8 cellular contexts compared by ENCODE assay signal in the genomic region with DNA sequence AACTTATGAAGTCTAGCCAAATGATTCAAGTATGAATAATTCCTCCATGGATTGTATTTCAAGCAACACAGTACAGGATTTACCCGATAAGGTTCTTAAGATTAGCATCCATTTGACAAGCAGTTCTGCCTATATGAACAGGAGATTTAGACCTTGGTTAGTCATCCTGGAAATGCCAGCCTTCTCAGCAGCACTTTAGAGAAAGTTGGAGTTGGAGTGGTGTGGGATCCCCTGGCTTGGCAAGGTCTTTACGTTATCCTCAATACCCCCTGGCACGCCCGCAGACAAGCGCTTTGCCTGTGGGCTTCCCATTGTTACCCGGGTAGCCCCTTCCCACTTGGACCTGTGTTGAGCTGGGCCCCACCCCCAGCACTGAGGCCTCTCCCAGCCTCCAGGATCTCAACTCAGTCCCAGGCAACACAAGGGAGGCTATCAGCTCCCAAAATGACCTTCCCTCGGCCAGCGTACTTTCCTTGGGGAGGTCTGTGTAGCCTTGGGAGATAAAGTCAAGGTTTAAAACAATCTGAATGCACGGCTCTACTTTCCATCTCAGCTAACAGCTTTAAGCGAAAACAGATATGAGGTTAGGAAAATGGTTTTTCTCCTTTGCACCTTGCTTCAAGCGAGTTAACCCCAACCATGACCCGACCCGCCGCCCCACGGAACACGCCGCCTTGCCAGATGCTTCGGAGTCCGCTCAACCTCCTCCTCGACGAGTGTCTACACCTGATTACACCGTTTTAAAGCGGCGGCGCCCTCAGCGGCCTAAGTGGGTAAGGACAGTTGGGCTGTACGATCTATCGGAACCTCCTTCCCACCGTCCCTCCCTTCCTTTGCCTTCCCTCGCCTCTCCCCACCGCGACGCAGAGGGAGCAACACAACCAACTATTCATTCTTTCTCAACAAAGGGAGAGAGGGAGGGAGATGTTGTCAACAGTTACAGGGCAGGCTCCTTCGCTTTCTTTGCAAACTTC. TPM values are rescaled to one million over a fixed set of nuclear protein-coding genes. Genes with fewer than 3 reads are reported as not detected.
DNase-seq lines count a peak whose midpoint lies in the region; ATAC-seq and TF ChIP-seq lines count a peak whose summit lies in the region.

No MANE protein-coding gene starts in this region.

- no TSS peak for BruUV-seq in mammary epithelial cell (replicated peaks; lab: Mats Ljungman, UMichigan)

- H3K27me3 ChIP-seq in mammary epithelial cell (ENCODE audit: insufficient read depth, low read length) = no peaks in the 10 kb centered on the region
- peaks cover 41% of the 10 kb centered on the region for H3K27me3 ChIP-seq in iPS-20b (ENCODE audit: insufficient read depth, low read length)
- H3K27me3 ChIP-seq in gastrocnemius medialis = no peaks in the 10 kb centered on the region

- H3K9ac ChIP-seq in mammary epithelial cell (ENCODE audit: insufficient read depth, low read length) (peak overlapping the region; percentile 95), iPS-20b (ENCODE audit: low read depth, low read length) (peak overlapping the region; percentile 68)

- H3K4me2 ChIP-seq in mammary epithelial cell (ENCODE audit: insufficient read depth, low read depth, low read length) = peak overlapping the region; percentile 95

- H3K4me1 ChIP-seq in mammary epithelial cell (ENCODE audit: insufficient read depth, low read length) (peaks cover 45% of the 10 kb centered on the region), iPS-20b (ENCODE audit: insufficient read depth, low read length) (peaks cover 9% of the 10 kb centered on the region; the same call in 1 of the 2 replicates), gastrocnemius medialis (peaks cover under 1 to 25% of the 10 kb centered on the region in 2 donors)

- H3K27ac ChIP-seq in mammary epithelial cell (ENCODE audit: insufficient read depth, low read depth, low read length) (peak overlapping the region; percentile 85), iPS-20b (ENCODE audit: low read length) (no peak overlapping the region), gastrocnemius medialis (peak overlapping the region; percentile 73 to 80 (median 77))

- CTCF ChIA-PET in mammary epithelial cell (lab: Charles Lee; ENCODE audit: low non-redundant PET) = interaction anchor here (0.6 to 1.9 kb wide), 3 partner anchors 8 to 159 kb away, joined by 4 to 9 read pairs (median 7); no protein-coding TSS in a partner anchor

- H2AFZ ChIP-seq in mammary epithelial cell (ENCODE audit: low read depth, low read length) = no peak overlapping the region

- H3K36me3 ChIP-seq in mammary epithelial cell (ENCODE audit: insufficient read depth, low read length) = peaks cover 18% of the 10 kb centered on the region
- no peaks in the 10 kb centered on the region for H3K36me3 ChIP-seq in iPS-20b (ENCODE audit: insufficient read depth, low read depth, low read length)
- H3K36me3 ChIP-seq in gastrocnemius medialis = no peaks in the 10 kb centered on the region

- peak; percentile 9 to 29 for TF ChIP-seq POLR2A in gastrocnemius medialis (IDR thresholded peaks at IDR 0.05)

- peaks cover 86% of the 10 kb centered on the region for H3K79me2 ChIP-seq in mammary epithelial cell (ENCODE audit: insufficient read depth, low read length)

- peak overlapping the region; percentile 59 to 94 (median 84) for H3K4me3 ChIP-seq in mammary epithelial cell (replicated peaks in 1 of 3; ENCODE audit: insufficient read depth in 1 of 3, low read depth in 2 of 3, low read length in 3 of 3)
- H3K4me3 ChIP-seq in iPS-20b (ENCODE audit: low read length) = peak overlapping the region; percentile 79
- peak overlapping the region; percentile 71 to 87 (median 82) for H3K4me3 ChIP-seq in gastrocnemius medialis

- H4K20me1 ChIP-seq in mammary epithelial cell (ENCODE audit: insufficient read depth, low read length) = peaks cover 23% of the 10 kb centered on the region

- WGBS in mammary epithelial cell (ENCODE audit: low coverage, missing lambda C conversion rate) = 3% methylated on average over 30 of the region's 34 CpGs

- H3K9me3 ChIP-seq in mammary epithelial cell (replicated peaks; ENCODE audit: insufficient read depth, low read length) (no peaks in the 10 kb centered on the region), iPS-20b (ENCODE audit: insufficient read depth, low read depth, low read length) (no peaks in the 10 kb centered on the region), gastrocnemius medialis (no peaks in the 10 kb centered on the region)

- dilution Hi-C loops in mammary epithelial cell (cut with HindIII; ENCODE audit: low sequenced_read_pairs) = no loop called here

- peak; percentile 91 for DNase-seq in DMS53 (lab: John Stamatoyannopoulos, UW)
- DNase-seq in SK-MEL-5 (ENCODE audit: low read depth, low spot score) = peak; percentile 90
- DNase-seq in mammary epithelial cell = peak; percentile 84
- peak; percentile 57 to 63 for DNase-seq in gastrocnemius medialis
- no peak for DNase-seq in GDM1 (lab: John Stamatoyannopoulos, UW)

- ATAC-seq in GM19455 (IDR thresholded peaks at IDR 0.05; ENCODE audit: unreplicated experiment) (peak; percentile 78), HG03565 (IDR thresholded peaks at IDR 0.05; ENCODE audit: unreplicated experiment) (peak; percentile 59), gastrocnemius medialis (peak; percentile 83 to 85)

- in situ Hi-C loops in SK-MEL-5 (cut with HindIII; ENCODE audit: low pct_unique_long_range_greater_than_20kb, low sequenced_read_pairs) (no loop called here), mammary epithelial cell (cut with MboI; ENCODE audit: low sequenced_read_pairs in 2 of 2) (loop anchor here in 1 of 2 donors (5.0 kb wide), 1 partner anchor 132 kb away; no protein-coding TSS in a partner anchor), gastrocnemius medialis (cut with MboI; ENCODE audit: low sequenced_read_pairs in 4 of 4) (no loop called here)

- intact Hi-C loops in mammary epithelial cell (cut with micrococcal nuclease) (loop anchor here (1.0 kb wide), 8 partner anchors 13 to 167 kb away; no protein-coding TSS in a partner anchor), gastrocnemius medialis (cut with DNase I; ENCODE audit: low total_unique reads) (loop anchor here (1.0 to 5.0 kb wide), 3 partner anchors 53 to 239 kb away; no protein-coding TSS in a partner anchor)

- TF ChIP-seq CTCF in mammary epithelial cell (conservative IDR thresholded peaks at IDR 0.05 in 1 of 2, IDR thresholded peaks at IDR 0.05 in 1 of 2; ENCODE audit: extremely low read depth in 1 of 2, insufficient read depth in 1 of 2, low read depth in 1 of 2, low read length in 2 of 2) (peak; percentile 60 to 72), gastrocnemius medialis (IDR thresholded peaks at IDR 0.05 in 4 of 5, conservative IDR thresholded peaks at IDR 0.05 in 1 of 5) (peak; percentile 42 to 66 (median 63))

RNA-seq across cellular contexts. Expression of gene BCAR3, which starts 1.2 kb away (rescaled TPM):
- total RNA-seq in SK-MEL-5 (2014; rRNA removed; shearing (Covaris generic)) = 34.5 and 36.9 TPM in 2 replicates
- 26.4 and 30.1 TPM in 2 replicates for polyA plus RNA-seq in SK-MEL-5 (2015; cell fraction: cytosol; rRNA removed)
- polyA plus RNA-seq in SK-MEL-5 (2015; cell fraction: nucleus; rRNA removed) = 20.5 and 22.6 TPM in 2 replicates
- total RNA-seq in mammary epithelial cell = 100 to 1,000 TPM in 1 of 2 donors, 10 to 100 TPM in 1; 93.0 to 171 TPM
- 123 TPM for polyA plus RNA-seq in mammary epithelial cell
- 185 TPM for polyA minus RNA-seq in mammary epithelial cell
- 10 to 100 TPM; 17.1 to 25.0 (median 22.9) TPM for total RNA-seq in gastrocnemius medialis
